In the genomic region with DNA sequence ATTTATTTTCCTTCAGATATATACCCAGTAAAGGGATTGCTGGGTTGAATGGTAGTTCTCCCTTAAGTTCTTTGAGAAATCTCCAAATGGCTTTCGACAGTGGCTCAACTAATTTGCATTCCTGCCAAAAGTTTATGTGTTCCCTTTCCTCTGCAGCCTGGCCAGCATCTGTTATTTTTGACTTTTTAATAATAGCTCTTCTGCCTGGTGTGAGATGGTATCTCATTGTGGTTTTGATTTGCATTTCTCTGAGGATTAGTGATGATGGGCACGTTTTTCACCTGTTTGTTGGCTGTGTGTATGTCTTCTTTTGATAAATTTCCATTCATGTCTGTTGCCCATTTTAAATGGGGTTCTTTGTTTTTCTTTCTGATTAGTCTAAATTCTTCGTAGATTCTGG, we compare ENCODE assay signal across 36 cellular contexts.
"Had no signal": no experiment of that assay in that cellular context is flagged by ENCODE, and none has a peak within 500 bp of the region (broad histone marks: within the 10 kb centered on the region; RNA-seq: fewer than 3 reads in every experiment).

No MANE protein-coding gene starts in this region.

- H3K27ac Mint-ChIP-seq: activated B cell treated with CpG ODN at 0.5 μM for 24 hours; activated CD4-positive, alpha-beta memory T cell treated with anti-CD3 and anti-CD28 coated beads for 36 hours; activated naive CD4-positive, alpha-beta T cell treated with anti-CD3 and anti-CD28 coated beads, Interleukin-2, amount 10 ng/mL, durations not matched to agents 7 days and 5 days; activated naive CD8-positive, alpha-beta T cell; activated T-helper 1 cell treated with anti-CD3 and anti-CD28 coated beads, Interleukin-12 subunit alpha, Interleukin-12 subunit beta, Interleukin-2, Interleukin-4 antibody, amounts not matched to agents 30 ng/mL and 10 ng/mL and 1 ng/mL, durations not matched to agents 14 hours and 24 hours and 36 hours; brain had no signal

- H3K27ac ChIP-seq: SJSA1, VCaP had no signal

- ATAC-seq: activated T-cell treated with anti-CD3 and anti-CD28 coated beads, Interleukin-2, amount 50 U/mL, for 4 hours; K562; Panc1; SK-N-SH treated with all-trans-retinoic acid at 6 μM for 48 hours had no signal

- H3K36me3 Mint-ChIP-seq: activated CD4-positive, alpha-beta memory T cell treated with anti-CD3 and anti-CD28 coated beads for 36 hours; activated naive CD4-positive, alpha-beta T cell treated with anti-CD3 and anti-CD28 coated beads, Interleukin-2, amount 10 ng/mL, durations not matched to agents 7 days and 5 days; activated naive CD8-positive, alpha-beta T cell; brain had no signal

- H3K4me3 Mint-ChIP-seq: activated B cell treated with CpG ODN at 0.5 μM for 24 hours; activated CD4-positive, alpha-beta memory T cell treated with anti-CD3 and anti-CD28 coated beads for 36 hours; activated naive CD4-positive, alpha-beta T cell treated with anti-CD3 and anti-CD28 coated beads, Interleukin-2, amount 10 ng/mL, durations not matched to agents 7 days and 5 days; activated naive CD8-positive, alpha-beta T cell; activated T-cell treated with anti-CD3 and anti-CD28 coated beads, Interleukin-2, amount 50 U/mL, for 4 hours; activated T-helper 1 cell treated with anti-CD3 and anti-CD28 coated beads, Interleukin-12 subunit alpha, Interleukin-12 subunit beta, Interleukin-2, Interleukin-4 antibody, amounts not matched to agents 30 ng/mL and 10 ng/mL and 1 ng/mL, durations not matched to agents 14 hours and 24 hours and 36 hours; brain had no signal

- H3K4me1 Mint-ChIP-seq: activated B cell treated with CpG ODN at 0.5 μM for 24 hours; activated naive CD4-positive, alpha-beta T cell treated with anti-CD3 and anti-CD28 coated beads, Interleukin-2, amount 10 ng/mL, durations not matched to agents 7 days and 5 days; brain had no signal

- H3K9me3 Mint-ChIP-seq: activated CD4-positive, alpha-beta memory T cell treated with anti-CD3 and anti-CD28 coated beads for 36 hours; activated T-cell treated with anti-CD3 and anti-CD28 coated beads, Interleukin-2, amount 50 U/mL, for 4 hours had no signal

- H3K4me1 ChIP-seq: SJSA1 had no signal

- H3K4me3 ChIP-seq: K562, SJSA1 had no signal

- H3K27me3 ChIP-seq: SJSA1 had no signal

- DNase-seq: activated B cell treated with CpG ODN at 0.5 μM for 24 hours; activated CD4-positive, alpha-beta memory T cell treated with anti-CD3 and anti-CD28 coated beads for 36 hours; activated CD4-positive, alpha-beta T cell treated with anti-CD3 and anti-CD28 coated beads for 4 hours; activated CD4-positive, alpha-beta T cell treated with anti-CD3 and anti-CD28 coated beads, Interleukin-2, amount 50 U/mL, for 1 hour; activated CD4-positive, CD25-positive, alpha-beta regulatory T cell treated with anti-CD3 and anti-CD28 coated beads, Interleukin-2, amount 50 U/mL, for 72 hours; activated CD8-positive, alpha-beta memory T cell treated with anti-CD3 and anti-CD28 coated beads, Interleukin-2, amount 50 U/mL, for 4 hours; activated effector memory CD4-positive, alpha-beta T cell treated with Interleukin-2 at 50 U/mL for 16 hours; activated naive CD4-positive, alpha-beta T cell treated with anti-CD3 and anti-CD28 coated beads, Interleukin-2, amount 10 ng/mL, durations not matched to agents 7 days and 5 days; activated T-cell treated with anti-CD3 and anti-CD28 coated beads for 4 hours; activated T-cell treated with anti-CD3 and anti-CD28 coated beads, Interleukin-2, amount 50 U/mL, for 4 hours; amygdala; caudate nucleus; cerebellar nuclear complex; Karpas-422; NCI-H1048; NCI-H1417; NCI-H146; NCI-H187; NCI-H2029 treated with DMSO at 0.1 percent for 48 hours; NCI-H2107; NCI-H2171; NCI-H510A; NCI-H748 treated with DMSO at 0.1 percent for 48 hours; SHP77; SW 1271; T-helper 1 cell; T-helper 2 cell; T-helper 9 cell had no signal

- H3K27me3 Mint-ChIP-seq: activated B cell treated with CpG ODN at 0.5 μM for 24 hours; activated CD4-positive, alpha-beta memory T cell treated with anti-CD3 and anti-CD28 coated beads for 36 hours; activated naive CD4-positive, alpha-beta T cell treated with anti-CD3 and anti-CD28 coated beads, Interleukin-2, amount 10 ng/mL, durations not matched to agents 7 days and 5 days; activated naive CD8-positive, alpha-beta T cell; brain had no signal

- H3K36me3 ChIP-seq: SJSA1 had no signal

- H3K9me3 ChIP-seq: SJSA1 had no signal
